17 cellular contexts compared by ENCODE assay signal in the genomic region with DNA sequence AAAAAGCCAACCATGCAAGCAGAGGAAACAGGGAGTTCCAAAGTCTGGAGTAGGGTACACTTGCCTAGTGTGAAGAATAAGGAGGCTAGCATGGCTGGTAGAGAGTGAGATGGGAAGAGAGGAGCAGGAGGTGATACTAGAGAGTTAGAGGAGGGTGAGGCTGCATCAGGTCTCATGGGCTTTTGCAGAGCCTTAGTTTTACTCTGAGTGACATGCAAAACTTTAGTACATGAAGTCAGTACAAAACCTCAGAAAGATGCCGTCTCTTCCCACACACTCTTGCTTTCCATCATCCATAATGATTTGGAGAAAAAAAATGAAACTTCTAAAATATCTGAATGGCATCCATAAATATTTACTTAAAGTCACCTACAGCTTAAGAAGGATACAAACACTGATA.
"Had no signal": no experiment of that assay in that cellular context is flagged by ENCODE, and none has a peak within 500 bp of the region (broad histone marks: within the 10 kb centered on the region; RNA-seq: fewer than 3 reads in every experiment).

No MANE protein-coding gene starts in this region.

- ATAC-seq: activated CD4-positive, CD25-positive, alpha-beta regulatory T cell treated with anti-CD3 and anti-CD28 coated beads, Interleukin-2, amount 50 U/mL, for 24 hours; psoas muscle; sciatic nerve; stimulated activated memory B cell treated with anti-CD40 and anti-IgM and Interleukin-4, amounts not matched to agents 10 μg/mL and 1 μg/mL and 100 μg/mL, for 72 hours had no signal

- DNase-seq: activated effector memory CD4-positive, alpha-beta T cell treated with Interleukin-2 at 50 U/mL for 16 hours; activated T-cell treated with anti-CD3 and anti-CD28 coated beads, Interleukin-2, amount 50 U/mL, for 1 hour; cerebellar nuclear complex; dermis blood vessel endothelial cell; endodermal cell; erythroblast; hypothalamus; kidney glomerular epithelial cell; mesendoderm; nephron progenitor cell; psoas muscle; spleen; stimulated activated CD4-positive, alpha-beta T cell treated with anti-CD3 and anti-CD28 coated beads, Interleukin-1b, Interleukin-23, amount 100 ng/mL, for 48 hours; transverse colon had no signal
